In the genomic region with DNA sequence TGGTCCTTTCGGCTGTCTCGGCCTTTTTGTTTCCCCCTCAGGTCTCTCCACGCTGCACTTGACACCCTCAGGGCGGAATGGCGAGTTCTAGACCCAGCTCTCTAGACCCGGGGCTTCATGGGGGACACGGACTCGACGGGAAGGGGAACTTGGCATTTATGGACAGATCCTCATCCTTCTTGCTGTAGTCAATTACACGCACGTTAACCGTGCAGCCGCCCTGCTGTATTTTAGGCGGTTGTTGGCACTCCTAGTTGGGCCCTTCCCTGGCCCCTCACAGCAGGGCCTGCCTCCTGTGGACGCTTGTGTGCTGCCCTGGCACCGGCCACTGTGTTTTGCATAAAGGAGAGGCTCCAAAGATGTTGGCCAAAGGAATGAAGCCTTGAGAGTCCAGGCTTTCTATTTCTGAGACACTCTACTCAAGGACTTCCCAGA, we compare ENCODE assay signal across 1 cellular context.
TF ChIP-seq lines count a peak whose summit lies in the region.

No MANE protein-coding gene starts in this region.

TF ChIP-seq in HepG2, 621 proteins besides CTCF, POLR2A, EP300 and RAD21 (continued from another document):
- TF ChIP-seq CHD4 (IDR thresholded peaks at IDR 0.05; ENCODE audit: borderline replicate concordance, low read length): 0 out of 2 replicates have a peak, but pooled peaks have one; percentile 50
- TF ChIP-seq ZNF205 (CRISPR knock-in tag; IDR thresholded peaks at IDR 0.05): peak; percentile 82; the same call in 1 of the 2 replicates
- TF ChIP-seq ZNF318 (CRISPR knock-in tag; IDR thresholded peaks at IDR 0.05): 0 out of 2 replicates have a peak, but pooled peaks have one; percentile 49
- peak; percentile 8; the same call in 1 of the 2 replicates for TF ChIP-seq ZBTB38 (CRISPR knock-in tag; IDR thresholded peaks at IDR 0.05)
- no peak for TF ChIP-seq ZNF326 (CRISPR knock-in tag; IDR thresholded peaks at IDR 0.05; ENCODE audit: borderline replicate concordance)
- no peak for TF ChIP-seq HNRNPH1 (optimal IDR thresholded peaks at IDR 0.05; ENCODE audit: low read depth, low read length)
- TF ChIP-seq ATF7 (IDR thresholded peaks at IDR 0.05): no peak
- TF ChIP-seq ATF7 (CRISPR knock-in tag; IDR thresholded peaks at IDR 0.05): no peak
TF ChIP-seq in HepG2: peak in this region for 5.
